ENCODE assay signal across 8 cellular contexts in genomic region chr10:125159486-125159931, GRCh38. TPM values are rescaled to one million over a fixed set of nuclear protein-coding genes. Genes with fewer than 3 reads are reported as not detected.
DNase-seq lines count a peak whose midpoint lies in the region; ATAC-seq and TF ChIP-seq lines count a peak whose summit lies in the region.

No MANE protein-coding gene starts in this region.

- H3K9me3 ChIP-seq in body of pancreas (no peaks in the 10 kb centered on the region), testis (no peaks in the 10 kb centered on the region)

- ATAC-seq in activated T-cell treated with anti-CD3 and anti-CD28 coated beads, Interleukin-2, amount 50 U/mL, for 72 hours (replicated peaks in 1 of 2), result peak; percentile 4 to 10
- peak; percentile 7 for ATAC-seq in body of pancreas
- ATAC-seq in GM21619 (IDR thresholded peaks at IDR 0.05; ENCODE audit: unreplicated experiment), result no peak
- ATAC-seq in HG02623 (IDR thresholded peaks at IDR 0.05; ENCODE audit: unreplicated experiment), result no peak

- no peaks in the 10 kb centered on the region for H3K9me3 Mint-ChIP-seq in activated T-cell treated with anti-CD3 and anti-CD28 coated beads, Interleukin-2, amount 50 U/mL, for 72 hours

- peak overlapping the region; percentile 44 to 64 for H3K4me3 Mint-ChIP-seq in activated T-cell treated with anti-CD3 and anti-CD28 coated beads, Interleukin-2, amount 50 U/mL, for 72 hours

- no peak for DNase-seq in activated T-cell treated with anti-CD3 and anti-CD28 coated beads, Interleukin-2, amount 50 U/mL, for 72 hours
- no peak for DNase-seq in activated T-cell treated with anti-CD3 and anti-CD28 coated beads, Interleukin-2, amount 50 U/mL, for 1 hour
- peak in 3 of 4 donors; percentile 40 to 55 (median 53) for DNase-seq in body of pancreas
- no peak for DNase-seq in testis
- DNase-seq in SKM-1 treated with dmso at 0.1 percent for 144 hours (lab: John Stamatoyannopoulos, UW; ENCODE audit: unreplicated experiment), result no peak

- H3K27me3 Mint-ChIP-seq in activated T-cell treated with anti-CD3 and anti-CD28 coated beads, Interleukin-2, amount 50 U/mL, for 72 hours (ENCODE audit: low read depth), result peaks cover 44% of the 10 kb centered on the region

- H3K4me3 ChIP-seq in body of pancreas (peak overlapping the region in 1 of 2 donors; percentile 77), testis (peak overlapping the region; percentile 79 to 89)

- no peak for TF ChIP-seq CTCF in body of pancreas (IDR thresholded peaks at IDR 0.05)
- no peak for TF ChIP-seq CTCF in testis (IDR thresholded peaks at IDR 0.05)

- H3K27me3 ChIP-seq in body of pancreas (no peaks in the 10 kb centered on the region), layer of hippocampus (ENCODE audit: control insufficient read depth, insufficient read depth, low read length) (no peaks in the 10 kb centered on the region), testis (no peaks in the 10 kb centered on the region)

- peak overlapping the region; percentile 89 to 100 (median 98) for H3K27ac ChIP-seq in body of pancreas
- H3K27ac ChIP-seq in layer of hippocampus (ENCODE audit: low read depth, low read length), result peak overlapping the region; percentile 86
- peak overlapping the region; percentile 95 to 99 for H3K27ac ChIP-seq in testis

- 0% methylated on average over 6 to 62 of the region's 66 CpGs for WGBS in body of pancreas, 2 donors
- whole genome bisulfite sequencing in testis, 2 donors, result 0 to 1% methylated on average over 17 to 64 of the region's 66 CpGs

- H3K27ac Mint-ChIP-seq in activated T-cell treated with anti-CD3 and anti-CD28 coated beads, Interleukin-2, amount 50 U/mL, for 72 hours, result no peak overlapping the region

- intact Hi-C loops in body of pancreas (cut with DNase I) (no loop called here), testis (cut with DNase I; ENCODE audit: low total_unique reads) (no loop called here)

- H3K36me3 ChIP-seq in body of pancreas (replicated peaks in 1 of 2; ENCODE audit: insufficient read depth in 1 of 2, low read depth in 2 of 2), result no peaks in the 10 kb centered on the region
- no peaks in the 10 kb centered on the region for H3K36me3 ChIP-seq in testis (ENCODE audit: low read depth, missing control alignments)

- TF ChIP-seq POLR2A in body of pancreas (IDR thresholded peaks at IDR 0.05), result peak in 2 of 3 donors; percentile 27 to 35
- TF ChIP-seq POLR2A in testis (IDR thresholded peaks at IDR 0.05), result no peak

- H3K36me3 Mint-ChIP-seq in activated T-cell treated with anti-CD3 and anti-CD28 coated beads, Interleukin-2, amount 50 U/mL, for 72 hours (ENCODE audit: insufficient read depth in 2 of 2), result no peaks in the 10 kb centered on the region

- peaks cover 42% of the 10 kb centered on the region for H3K4me1 ChIP-seq in body of pancreas
- H3K4me1 ChIP-seq in testis, result peaks cover 27% of the 10 kb centered on the region

- no peaks in the 10 kb centered on the region for H3K4me1 Mint-ChIP-seq in activated T-cell treated with anti-CD3 and anti-CD28 coated beads, Interleukin-2, amount 50 U/mL, for 72 hours (ENCODE audit: low read depth)

RNA-seq across cellular contexts. Expression of gene CTBP2, which starts 0.9 kb away (rescaled TPM):
- 1 to 10 TPM in 1 of 2 donors, under 1 TPM in 1; 0.72 to 2.5 TPM for total RNA-seq in activated T-cell treated with anti-CD3 and anti-CD28 coated beads, Interleukin-2, amount 50 U/mL, for 72 hours
- total RNA-seq in body of pancreas (10 to 100 TPM; 32.0 to 49.0 TPM), testis (10 to 100 TPM; 44.7 to 79.5 TPM)
- polyA plus RNA-seq in testis (ENCODE audit: insufficient read depth, low read depth, low replicate concordance), result 52.4 TPM

Comparison
In these comparisons a context has a peak if more than half of its experiments do, and no peak if none do; other contexts are left out.
1. ATAC-seq: peak in activated T-cell treated with anti-CD3 and anti-CD28 coated beads, Interleukin-2, amount 50 U/mL, for 72 hours (2 of 2) and body of pancreas (single experiment); none in GM21619 (single experiment) and HG02623 (single experiment).
2. DNase-seq: peak in body of pancreas (3 of 4); none in activated T-cell treated with anti-CD3 and anti-CD28 coated beads, Interleukin-2, amount 50 U/mL, for 72 hours (0 of 2), activated T-cell treated with anti-CD3 and anti-CD28 coated beads, Interleukin-2, amount 50 U/mL, for 1 hour (single experiment), testis (single experiment) and SKM-1 treated with dmso at 0.1 percent for 144 hours (single experiment).
3. RNA of gene CTBP2, which starts 0.9 kb away (total RNA-seq): 44.7 to 79.5 TPM in testis and 32.0 to 49.0 TPM in body of pancreas; 0.72 to 2.5 TPM in activated T-cell treated with anti-CD3 and anti-CD28 coated beads, Interleukin-2, amount 50 U/mL, for 72 hours; every median in the first group is over 4 times any median in the second.
4. Peak in every context shown above with its lines, with median percentiles within 50 percentile points of each other: H3K27ac ChIP-seq.